In genomic region chr4:86959588-86960500, GRCh38 we compare ENCODE assay signal across 11 cellular contexts. TPM values are rescaled to one million over a fixed set of nuclear protein-coding genes. Genes with fewer than 3 reads are reported as not detected.
DNase-seq lines count a peak whose midpoint lies in the region; ATAC-seq and TF ChIP-seq lines count a peak whose summit lies in the region.
"Had no signal": no experiment of that assay in that cellular context is flagged by ENCODE, and none has a peak within 500 bp of the region (broad histone marks: within the 10 kb centered on the region; RNA-seq: fewer than 3 reads in every experiment).

No MANE protein-coding gene starts in this region.

- no peaks in the 10 kb centered on the region for H3K9me3 ChIP-seq in BLaER1
- H3K9me3 ChIP-seq in HEK293 (ENCODE audit: control insufficient read depth, insufficient read depth, low read depth, low read length), result no peaks in the 10 kb centered on the region
- H3K9me3 ChIP-seq in mesenchymal stem cell (ENCODE audit: control insufficient read depth, low read length), result no peaks in the 10 kb centered on the region

- peak overlapping the region; percentile 46 to 72 (median 66) for H3K4me3 Mint-ChIP-seq in brain
- H3K4me3 Mint-ChIP-seq: CD8-positive, alpha-beta T cell had no signal

- 16% methylated on average over 10 of the region's 11 CpGs for WGBS in mesenchymal stem cell

- peak overlapping the region in 1 of 2 experiments; percentile 99 for H3K4ac ChIP-seq in mesenchymal stem cell (ENCODE audit: low read depth in 1 of 2, low read length in 2 of 2)

- H2BK120ac ChIP-seq in mesenchymal stem cell (ENCODE audit: low read depth, low read length), result no peak overlapping the region

- ATAC-seq in GM19397 (IDR thresholded peaks at IDR 0.05; ENCODE audit: unreplicated experiment), result no peak
- no peak for ATAC-seq in HG02763 (IDR thresholded peaks at IDR 0.05; ENCODE audit: unreplicated experiment)
- ATAC-seq in HG03520 (IDR thresholded peaks at IDR 0.05; ENCODE audit: unreplicated experiment), result no peak
- ATAC-seq: CD8-positive, alpha-beta T cell had no signal

- peaks cover 4% of the 10 kb centered on the region for H3K27me3 Mint-ChIP-seq in brain

- POLR2A ChIA-PET in HEK293 (lab: Yijun Ruan, JAX), result interaction anchor here (1.1 to 1.6 kb wide), 2 partner anchors 15 to 24 kb away, joined by 3 to 7 read pairs; partner anchors contain the start of gene AFF1

- peak overlapping the region; percentile 22 to 96 (median 81) for H3K27ac Mint-ChIP-seq in brain
- H3K27ac Mint-ChIP-seq: CD8-positive, alpha-beta T cell had no signal

- no peaks in the 10 kb centered on the region for H4K20me1 ChIP-seq in BLaER1

- H3K4me1 ChIP-seq in BLaER1, result peaks cover 93% of the 10 kb centered on the region
- H3K4me1 ChIP-seq in HEK293 (ENCODE audit: control insufficient read depth, insufficient read depth, low read length), result peaks cover 15% of the 10 kb centered on the region
- peaks cover 9% of the 10 kb centered on the region for H3K4me1 ChIP-seq in mesenchymal stem cell (ENCODE audit: control insufficient read depth, insufficient read depth, low read depth, low read length)

- no peak overlapping the region for H2BK15ac ChIP-seq in mesenchymal stem cell (ENCODE audit: low read depth, poor library complexity, severe bottlenecking)

- H3K36me3 Mint-ChIP-seq in brain, result no peaks in the 10 kb centered on the region

- peak overlapping the region; percentile 96 to 97 for H3K18ac ChIP-seq in mesenchymal stem cell (ENCODE audit: low read depth in 1 of 2, low read length in 2 of 2)

- H4K91ac ChIP-seq in mesenchymal stem cell (ENCODE audit: low read length), result peak overlapping the region; percentile 90

- H3K27ac ChIP-seq in BLaER1, result peak overlapping the region; percentile 94
- H3K27ac ChIP-seq in HEK293 (ENCODE audit: extremely low read depth, low read depth, low read length), result no peak overlapping the region
- H3K27ac ChIP-seq in mesenchymal stem cell (ENCODE audit: low read length, poor library complexity, severe bottlenecking), result peak overlapping the region; percentile 59

- no peak overlapping the region for H2BK5ac ChIP-seq in mesenchymal stem cell (ENCODE audit: low read depth, low read length, poor library complexity, severe bottlenecking)

- H3K79me1 ChIP-seq in mesenchymal stem cell (replicated peaks; ENCODE audit: low read length, poor library complexity, severe bottlenecking), result peaks cover 9% of the 10 kb centered on the region

- H3K36me3 ChIP-seq in BLaER1 (peaks cover 19% of the 10 kb centered on the region; the same call in 1 of the 2 replicates), HEK293 (ENCODE audit: control insufficient read depth in 2 of 2, insufficient read depth in 1 of 2, low read length in 2 of 2) (no peaks in the 10 kb centered on the region), mesenchymal stem cell (ENCODE audit: control insufficient read depth in 1 of 2, insufficient read depth in 2 of 2, low read depth in 1 of 2, low read length in 2 of 2) (peaks cover 0 to 3% of the 10 kb centered on the region in 2 experiments)

- H3K23ac ChIP-seq in mesenchymal stem cell (ENCODE audit: low read length in 2 of 2), result no peak overlapping the region

- CTCF ChIA-PET in HEK293 (lab: Yijun Ruan, JAX), result interaction anchor here (0.5 to 2.4 kb wide), 6 partner anchors 12 to 116 kb away, joined by 3 to 6 read pairs (median 4); no protein-coding TSS in a partner anchor

- no peaks in the 10 kb centered on the region for H3K9me3 Mint-ChIP-seq in brain
- H3K9me3 Mint-ChIP-seq: CD8-positive, alpha-beta T cell had no signal

- peak overlapping the region; percentile 57 for H3K4me3 ChIP-seq in BLaER1
- no peak overlapping the region for H3K4me3 ChIP-seq in HEK293 (ENCODE audit: low read depth, low read length)
- no peak overlapping the region for H3K4me3 ChIP-seq in mesenchymal stem cell (ENCODE audit: insufficient read depth in 1 of 2, low read depth in 1 of 2, low read length in 2 of 2)

- peak; percentile 20 for DNase-seq in mesenchymal stem cell
- DNase-seq in SIG-M5 treated with dmso at 0.1 percent for 504 hours (lab: John Stamatoyannopoulos, UW; ENCODE audit: unreplicated experiment), result no peak
- DNase-seq: amygdala; CD8-positive, alpha-beta T cell; NCI-H748 treated with DMSO at 0.1 percent for 48 hours had no signal

- H3K9ac ChIP-seq in BLaER1 (peak overlapping the region; percentile 80), mesenchymal stem cell (ENCODE audit: low read length) (no peak overlapping the region)

- TF ChIP-seq CTCF in HEK293 (tag by site-specific recombination; IDR thresholded peaks at IDR 0.05) (no peak), brain (conservative IDR thresholded peaks at IDR 0.05) (no peak)

- H3K14ac ChIP-seq in mesenchymal stem cell (ENCODE audit: low read length in 2 of 2), result no peak overlapping the region

- no peak overlapping the region for H4K8ac ChIP-seq in mesenchymal stem cell (ENCODE audit: low read length)

- H2AFZ ChIP-seq in mesenchymal stem cell (ENCODE audit: low read depth, low read length), result no peak overlapping the region

- peak overlapping the region; percentile 83 for H3K4me2 ChIP-seq in BLaER1
- H3K4me2 ChIP-seq in mesenchymal stem cell (ENCODE audit: low read length, poor library complexity, severe bottlenecking), result no peak overlapping the region

- peak overlapping the region; percentile 93 to 94 for H2BK12ac ChIP-seq in mesenchymal stem cell (ENCODE audit: low read length in 2 of 2)

- H3K4me1 Mint-ChIP-seq in brain, result peaks cover 37% of the 10 kb centered on the region

- H3K27me3 ChIP-seq in BLaER1, result no peaks in the 10 kb centered on the region
- H3K27me3 ChIP-seq in mesenchymal stem cell (ENCODE audit: control insufficient read depth in 1 of 2, insufficient read depth in 1 of 2, low read length in 2 of 2), result no peaks in the 10 kb centered on the region

- H2AK5ac ChIP-seq in mesenchymal stem cell (ENCODE audit: low read length, severe bottlenecking), result peak overlapping the region; percentile 93

TF ChIP-seq in HEK293, 187 proteins besides CTCF, POLR2A, EP300 and RAD21:
- no peak for TF ChIP-seq ZNF138 (tag by site-specific recombination; IDR thresholded peaks at IDR 0.05; ENCODE audit: borderline replicate concordance)
- TF ChIP-seq ZNF645 (tag by site-specific recombination; IDR thresholded peaks at IDR 0.05), result no peak
- peak; percentile 67; the same call in 1 of the 2 replicates for TF ChIP-seq PRDM1 (tag by site-specific recombination; IDR thresholded peaks at IDR 0.05)
- TF ChIP-seq ZNF621 (tag by site-specific recombination; IDR thresholded peaks at IDR 0.05), result no peak

RNA-seq across cellular contexts. Expression of gene AFF1, which starts 25.0 kb away (rescaled TPM):
- 8.4 TPM for polyA plus RNA-seq in brain (ENCODE audit: insufficient read depth, low read depth, low replicate concordance)
- polyA plus RNA-seq in mesenchymal stem cell (2013, experiment 1 of 2), result 20.2 TPM
- 18.9 TPM for polyA plus RNA-seq in mesenchymal stem cell (2013, experiment 2 of 2)
